8 cellular contexts compared by ENCODE assay signal in the genomic region with DNA sequence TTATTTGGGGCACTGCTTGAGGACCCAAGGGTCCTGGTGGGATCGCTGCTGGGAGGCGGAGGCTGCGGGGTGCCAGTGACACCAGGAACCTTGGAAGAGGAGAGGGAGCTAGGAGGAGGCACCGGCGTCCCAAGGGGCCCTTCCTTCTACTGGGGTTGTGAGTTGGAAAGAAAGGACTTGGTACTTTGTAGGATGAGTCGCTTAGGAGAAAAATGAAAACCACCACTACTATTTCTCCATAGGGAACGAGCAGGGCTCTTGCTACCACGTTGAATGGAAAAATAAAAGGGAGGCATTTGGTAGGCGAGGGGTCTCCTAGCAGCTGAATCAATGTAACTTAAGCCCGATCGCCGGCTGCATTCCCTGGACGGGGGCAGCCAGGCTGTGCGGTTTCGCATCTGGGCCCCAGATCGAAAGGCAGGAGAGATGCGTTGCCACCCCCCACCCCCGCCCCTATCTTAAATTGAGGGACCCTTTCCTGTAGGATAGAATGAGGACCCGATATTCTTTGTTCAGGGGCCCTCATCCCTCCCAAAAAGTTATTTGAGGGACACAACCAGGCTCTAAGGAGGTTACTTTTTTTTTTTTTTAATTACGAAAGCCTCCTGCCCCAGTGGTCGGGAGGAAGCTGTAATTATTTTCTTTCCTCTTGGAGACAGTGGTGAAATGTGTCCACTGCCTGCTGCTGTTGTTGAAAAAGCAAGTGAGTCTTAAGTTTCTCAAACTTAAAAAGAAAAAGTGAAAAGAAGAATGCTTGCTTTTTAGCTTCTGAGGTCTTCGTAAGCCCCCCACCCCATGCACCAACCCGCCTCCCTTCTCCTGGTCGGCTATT. TPM values are rescaled to one million over a fixed set of nuclear protein-coding genes. Genes with fewer than 3 reads are reported as not detected.
DNase-seq lines count a peak whose midpoint lies in the region; ATAC-seq and TF ChIP-seq lines count a peak whose summit lies in the region.

No MANE protein-coding gene starts in this region.

- ATAC-seq in activated CD8-positive, alpha-beta memory T cell treated with anti-CD3 and anti-CD28 coated beads, Interleukin-2, amount 10 ng/mL, durations not matched to agents 7 days and 5 days: no peak
- ATAC-seq in HG03457 (IDR thresholded peaks at IDR 0.05; ENCODE audit: unreplicated experiment): no peak

- DNase-seq in activated CD8-positive, alpha-beta memory T cell treated with anti-CD3 and anti-CD28 coated beads, Interleukin-2, amount 10 ng/mL, durations not matched to agents 7 days and 5 days: no peak
- no peak for DNase-seq in activated CD8-positive, alpha-beta memory T cell treated with anti-CD3 and anti-CD28 coated beads, Interleukin-2, amount 50 U/mL, for 4 hours
- no peak for DNase-seq in tibial nerve (ENCODE audit: low spot score in 2 of 2)
- no peak for DNase-seq in adrenal gland
- no peak for DNase-seq in globus pallidus (ENCODE audit: low spot score)

- H3K9me3 Mint-ChIP-seq in activated CD8-positive, alpha-beta memory T cell treated with anti-CD3 and anti-CD28 coated beads, Interleukin-2, amount 10 ng/mL, durations not matched to agents 7 days and 5 days (ENCODE audit: low read depth): no peaks in the 10 kb centered on the region
- no peaks in the 10 kb centered on the region for H3K9me3 Mint-ChIP-seq in activated naive CD8-positive, alpha-beta T cell (ENCODE audit: low read depth)

- CTCF ChIA-PET in activated CD8-positive, alpha-beta memory T cell treated with anti-CD3 and anti-CD28 coated beads, Interleukin-2, amount 10 ng/mL, durations not matched to agents 7 days and 5 days (lab: Charles Lee): interaction anchor here (0.7 kb wide), 1 partner anchor 9 kb away, joined by 3 read pairs; no protein-coding TSS in a partner anchor

- TF ChIP-seq RAD21 in liver (IDR thresholded peaks at IDR 0.05): no peak

- WGBS in liver: 7% methylated on average over 24 of the region's 24 CpGs
- 8% methylated on average over 24 of the region's 24 CpGs for WGBS in tibial nerve, 2 donors
- WGBS in adrenal gland, 4 donors: 23 to 32% (median 28%) methylated on average over 21 to 24 of the region's 24 CpGs

- H3K27ac ChIP-seq in liver (ENCODE audit: low read depth in 1 of 2, low read length in 2 of 2): peak overlapping the region in 1 of 2 donors; percentile 80
- peak overlapping the region in 1 of 4 donors; percentile 58 for H3K27ac ChIP-seq in tibial nerve
- H3K27ac ChIP-seq in adrenal gland: peak overlapping the region in 1 of 5 donors; percentile 8

- peaks cover 68% of the 10 kb centered on the region for H3K27me3 Mint-ChIP-seq in activated CD8-positive, alpha-beta memory T cell treated with anti-CD3 and anti-CD28 coated beads, Interleukin-2, amount 10 ng/mL, durations not matched to agents 7 days and 5 days
- peaks cover 34% of the 10 kb centered on the region for H3K27me3 Mint-ChIP-seq in activated naive CD8-positive, alpha-beta T cell

- TF ChIP-seq POLR2A in tibial nerve (IDR thresholded peaks at IDR 0.05): no peak
- TF ChIP-seq POLR2A in adrenal gland (IDR thresholded peaks at IDR 0.05): no peak

- no peak overlapping the region for H3K27ac Mint-ChIP-seq in activated CD8-positive, alpha-beta memory T cell treated with anti-CD3 and anti-CD28 coated beads, Interleukin-2, amount 10 ng/mL, durations not matched to agents 7 days and 5 days
- no peak overlapping the region for H3K27ac Mint-ChIP-seq in activated naive CD8-positive, alpha-beta T cell

- peaks cover 14% of the 10 kb centered on the region for H3K4me1 Mint-ChIP-seq in activated CD8-positive, alpha-beta memory T cell treated with anti-CD3 and anti-CD28 coated beads, Interleukin-2, amount 10 ng/mL, durations not matched to agents 7 days and 5 days
- peaks cover 28% of the 10 kb centered on the region for H3K4me1 Mint-ChIP-seq in activated naive CD8-positive, alpha-beta T cell (ENCODE audit: low read depth)

- H3K27me3 ChIP-seq in liver (ENCODE audit: control insufficient read depth in 4 of 4, insufficient read depth in 4 of 4, low read length in 3 of 4) (no peaks in the 10 kb centered on the region), tibial nerve (peaks cover 0 to 60% of the 10 kb centered on the region in 2 donors), adrenal gland (no peaks in the 10 kb centered on the region)

- no peaks in the 10 kb centered on the region for H3K9me3 ChIP-seq in liver (ENCODE audit: control insufficient read depth in 4 of 4, low read length in 3 of 4)
- H3K9me3 ChIP-seq in tibial nerve: no peaks in the 10 kb centered on the region
- H3K9me3 ChIP-seq in adrenal gland (replicated peaks in 1 of 3): no peaks in the 10 kb centered on the region

- H3K36me3 Mint-ChIP-seq in activated CD8-positive, alpha-beta memory T cell treated with anti-CD3 and anti-CD28 coated beads, Interleukin-2, amount 10 ng/mL, durations not matched to agents 7 days and 5 days: peaks cover 2% of the 10 kb centered on the region
- H3K36me3 Mint-ChIP-seq in activated naive CD8-positive, alpha-beta T cell: no peaks in the 10 kb centered on the region

- H3K9ac ChIP-seq in liver (ENCODE audit: low read depth in 1 of 2, low read length in 2 of 2): peak overlapping the region; percentile 81 to 99

- H3K4me3 ChIP-seq in liver (ENCODE audit: low read depth in 1 of 3, low read length in 3 of 3) (peak overlapping the region; percentile 81 to 92 (median 90)), tibial nerve (peak overlapping the region; percentile 9 to 59 (median 38)), adrenal gland (peak overlapping the region in 2 of 4 donors; percentile 19 to 74)

- TF ChIP-seq CTCF in liver (IDR thresholded peaks at IDR 0.05; ENCODE audit: low read depth, low read length, missing input control) (no peak), tibial nerve (IDR thresholded peaks at IDR 0.05) (no peak), adrenal gland (IDR thresholded peaks at IDR 0.05) (no peak)

- H3K4me1 ChIP-seq in liver (ENCODE audit: control insufficient read depth in 4 of 4, insufficient read depth in 4 of 4, low read length in 3 of 4): peaks cover 5 to 34% (median 16%) of the 10 kb centered on the region in 4 donors
- peaks cover 0 to 49% (median 26%) of the 10 kb centered on the region in 4 donors for H3K4me1 ChIP-seq in tibial nerve
- H3K4me1 ChIP-seq in adrenal gland (replicated peaks in 1 of 2): peaks cover 6 to 18% of the 10 kb centered on the region in 2 donors

- TF ChIP-seq EP300 in tibial nerve (IDR thresholded peaks at IDR 0.05): no peak

- intact Hi-C loops in adrenal gland (cut with DNase I): no loop called here

- peaks cover 0 to 2% (median 0%) of the 10 kb centered on the region in 4 donors for H3K36me3 ChIP-seq in liver (ENCODE audit: control insufficient read depth in 4 of 4, insufficient read depth in 3 of 4, low read depth in 1 of 4, low read length in 3 of 4)
- H3K36me3 ChIP-seq in tibial nerve: no peaks in the 10 kb centered on the region
- H3K36me3 ChIP-seq in adrenal gland (replicated peaks in 1 of 2): no peaks in the 10 kb centered on the region

- peak overlapping the region; percentile 62 for H3K4me3 Mint-ChIP-seq in activated CD8-positive, alpha-beta memory T cell treated with anti-CD3 and anti-CD28 coated beads, Interleukin-2, amount 10 ng/mL, durations not matched to agents 7 days and 5 days
- peak overlapping the region; percentile 84 for H3K4me3 Mint-ChIP-seq in activated naive CD8-positive, alpha-beta T cell

TF ChIP-seq in liver, 16 proteins besides CTCF, POLR2A, EP300 and RAD21 (continues in another document):
- TF ChIP-seq, protein P1, sequence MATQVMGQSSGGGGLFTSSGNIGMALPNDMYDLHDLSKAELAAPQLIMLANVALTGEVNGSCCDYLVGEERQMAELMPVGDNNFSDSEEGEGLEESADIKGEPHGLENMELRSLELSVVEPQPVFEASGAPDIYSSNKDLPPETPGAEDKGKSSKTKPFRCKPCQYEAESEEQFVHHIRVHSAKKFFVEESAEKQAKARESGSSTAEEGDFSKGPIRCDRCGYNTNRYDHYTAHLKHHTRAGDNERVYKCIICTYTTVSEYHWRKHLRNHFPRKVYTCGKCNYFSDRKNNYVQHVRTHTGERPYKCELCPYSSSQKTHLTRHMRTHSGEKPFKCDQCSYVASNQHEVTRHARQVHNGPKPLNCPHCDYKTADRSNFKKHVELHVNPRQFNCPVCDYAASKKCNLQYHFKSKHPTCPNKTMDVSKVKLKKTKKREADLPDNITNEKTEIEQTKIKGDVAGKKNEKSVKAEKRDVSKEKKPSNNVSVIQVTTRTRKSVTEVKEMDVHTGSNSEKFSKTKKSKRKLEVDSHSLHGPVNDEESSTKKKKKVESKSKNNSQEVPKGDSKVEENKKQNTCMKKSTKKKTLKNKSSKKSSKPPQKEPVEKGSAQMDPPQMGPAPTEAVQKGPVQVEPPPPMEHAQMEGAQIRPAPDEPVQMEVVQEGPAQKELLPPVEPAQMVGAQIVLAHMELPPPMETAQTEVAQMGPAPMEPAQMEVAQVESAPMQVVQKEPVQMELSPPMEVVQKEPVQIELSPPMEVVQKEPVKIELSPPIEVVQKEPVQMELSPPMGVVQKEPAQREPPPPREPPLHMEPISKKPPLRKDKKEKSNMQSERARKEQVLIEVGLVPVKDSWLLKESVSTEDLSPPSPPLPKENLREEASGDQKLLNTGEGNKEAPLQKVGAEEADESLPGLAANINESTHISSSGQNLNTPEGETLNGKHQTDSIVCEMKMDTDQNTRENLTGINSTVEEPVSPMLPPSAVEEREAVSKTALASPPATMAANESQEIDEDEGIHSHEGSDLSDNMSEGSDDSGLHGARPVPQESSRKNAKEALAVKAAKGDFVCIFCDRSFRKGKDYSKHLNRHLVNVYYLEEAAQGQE (IDR thresholded peaks at IDR 0.05): no peak
- TF ChIP-seq, protein P2, sequence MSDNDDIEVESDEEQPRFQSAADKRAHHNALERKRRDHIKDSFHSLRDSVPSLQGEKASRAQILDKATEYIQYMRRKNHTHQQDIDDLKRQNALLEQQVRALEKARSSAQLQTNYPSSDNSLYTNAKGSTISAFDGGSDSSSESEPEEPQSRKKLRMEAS (IDR thresholded peaks at IDR 0.05): no peak
- no peak for TF ChIP-seq HNF4G (IDR thresholded peaks at IDR 0.05)

RNA-seq across cellular contexts. Expression of a gene that starts 1.3 kb away (rescaled TPM):
- total RNA-seq in activated CD8-positive, alpha-beta memory T cell treated with anti-CD3 and anti-CD28 coated beads, Interleukin-2, amount 10 ng/mL, durations not matched to agents 7 days and 5 days: 1 to 10 TPM in 1 of 2 experiments, under 1 TPM in 1; 0.96 to 3.5 TPM
- total RNA-seq in liver: 100 to 1,000 TPM in 1 of 2 donors, 10 to 100 TPM in 1; 88.8 to 242 TPM
- polyA plus RNA-seq in liver: 1,000 to 10,000 TPM in 1 of 2 donors, 100 to 1,000 TPM in 1; 462 to 1,119 TPM
- 100 to 1,000 TPM; 125 to 337 (median 157) TPM for total RNA-seq in tibial nerve
- total RNA-seq in adrenal gland: 100 to 1,000 TPM in 3 of 8 donors, 10 to 100 TPM in 5; 35.6 to 253 (median 84.8) TPM
- 10 to 100 TPM; 14.8 to 76.6 (median 62.7) TPM for polyA plus RNA-seq in adrenal gland

Comparison
In these comparisons a context has a peak if more than half of its experiments do, and no peak if none do; other contexts are left out.
1. RNA of a gene that starts 1.3 kb away (total RNA-seq): 88.8 to 242 TPM in liver, 125 to 337 TPM in tibial nerve and 35.6 to 253 TPM in adrenal gland; 0.96 to 3.5 TPM in activated CD8-positive, alpha-beta memory T cell treated with anti-CD3 and anti-CD28 coated beads, Interleukin-2, amount 10 ng/mL, durations not matched to agents 7 days and 5 days; every median in the first group is over 4 times any median in the second.